ENCODE assay signal across 19 cellular contexts in the genomic region with DNA sequence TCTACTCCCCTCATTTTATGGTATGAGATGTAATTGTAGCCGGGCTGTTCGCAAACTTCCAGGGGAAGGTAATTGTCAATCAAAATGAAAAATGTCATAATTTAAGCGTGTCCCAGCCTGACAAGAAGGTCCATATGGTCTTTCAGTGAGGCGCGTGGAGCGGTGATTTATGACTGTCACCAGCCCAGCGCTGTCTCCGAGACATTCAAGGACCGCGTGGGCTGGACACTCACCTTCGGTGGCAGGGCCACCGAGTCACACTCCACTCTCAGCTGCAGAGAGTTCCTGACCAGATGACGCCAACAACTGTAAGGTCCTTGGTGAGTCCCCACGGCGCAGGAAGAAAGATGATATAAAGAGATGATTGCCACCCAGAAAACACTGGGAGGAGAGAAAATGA.
A peak's percentile ranks its signal among the peaks of the same experiment; 100 is the strongest.
DNase-seq lines count a peak whose midpoint lies in the region; ATAC-seq, FAIRE-seq and TF ChIP-seq lines count a peak whose summit lies in the region.
"Had no signal": no experiment of that assay in that cellular context is flagged by ENCODE, and none has a peak within 500 bp of the region (broad histone marks: within the 10 kb centered on the region; RNA-seq: fewer than 3 reads in every experiment).

No MANE protein-coding gene starts in this region.

- H3K36me3 ChIP-seq in right lobe of liver, result no peaks in the 10 kb centered on the region
- H3K36me3 ChIP-seq in HepG2 (replicated peaks in 1 of 2; ENCODE audit: control insufficient read depth in 1 of 2, insufficient read depth in 2 of 2, low read length in 2 of 2), result no peaks in the 10 kb centered on the region
- no peaks in the 10 kb centered on the region for H3K36me3 ChIP-seq in lower lobe of right lung
- H3K36me3 ChIP-seq: HAP-1, SJCRH30 had no signal

- in situ Hi-C loops in HepG2 (cut with HindIII; ENCODE audit: extremely low pct_ligation_motif_present, low pct_unique_long_range_greater_than_20kb), result no loop called here

- POLR2A ChIA-PET in HepG2 (lab: Yijun Ruan, JAX), result no interaction called here

- no peak overlapping the region for H3K9ac ChIP-seq in HepG2 (ENCODE audit: insufficient read depth, low read depth, low read length)

- no peak overlapping the region for H2AFZ ChIP-seq in HepG2 (ENCODE audit: low read length)

- no peak overlapping the region for H3K27ac ChIP-seq in right lobe of liver
- no peak overlapping the region for H3K27ac ChIP-seq in HepG2 (ENCODE audit: extremely low read length, insufficient read depth, low read length)
- no peak overlapping the region for H3K27ac ChIP-seq in lower lobe of right lung
- H3K27ac ChIP-seq: C4-2B, HL-60, SJCRH30 had no signal

- no peak overlapping the region for H3K4me2 ChIP-seq in HepG2 (ENCODE audit: low read depth, low read length)

- H3K79me2 ChIP-seq in HepG2 (ENCODE audit: insufficient read depth, low read length), result no peaks in the 10 kb centered on the region

- H3K4me3 ChIP-seq in right lobe of liver (no peak overlapping the region), HepG2 (replicated peaks in 1 of 3; ENCODE audit: insufficient read depth in 1 of 3, low read depth in 2 of 3, low read length in 3 of 3) (no peak overlapping the region), lower lobe of right lung (no peak overlapping the region)
- H3K4me3 ChIP-seq: HAP-1, SJCRH30 had no signal

- ATAC-seq in right lobe of liver (no peak), HepG2 (no peak), lower lobe of right lung (no peak), HG02852 (IDR thresholded peaks at IDR 0.05; ENCODE audit: unreplicated experiment) (no peak)

- no peak for TF ChIP-seq EP300 in HepG2 (IDR thresholded peaks at IDR 0.05; ENCODE audit: low read depth in 2 of 2, low read length in 2 of 2)
- TF ChIP-seq EP300 in HepG2 (CRISPR knock-in tag; IDR thresholded peaks at IDR 0.05; ENCODE audit: borderline replicate concordance), result no peak

- FAIRE-seq in HepG2 (lab: Jason Lieb, UNC), result no peak
- FAIRE-seq: HTR-8/SVneo had no signal

- H3K27me3 ChIP-seq in right lobe of liver (no peaks in the 10 kb centered on the region), HepG2 (ENCODE audit: control insufficient read depth in 1 of 2, insufficient read depth in 2 of 2, low read length in 2 of 2) (peaks cover 18 to 91% of the 10 kb centered on the region in 2 experiments; a peak in 4 of 5 replicates), lower lobe of right lung (ENCODE audit: low read depth) (no peaks in the 10 kb centered on the region)

- intact Hi-C loops in right lobe of liver (cut with DNase I), result no loop called here
- intact Hi-C loops in HepG2 (cut with micrococcal nuclease; ENCODE audit: unreplicated experiment), result no loop called here
- intact Hi-C loops in lower lobe of right lung (cut with DNase I), result no loop called here

- WGBS in right lobe of liver (ENCODE audit: insufficient coverage, low coverage, low lambda C conversion rate, missing lambda C conversion rate), result 86% methylated on average over 15 of the region's 15 CpGs
- 60% methylated on average over 15 of the region's 15 CpGs for WGBS in HepG2 (ENCODE audit: low lambda C conversion rate)

- H3K4me1 ChIP-seq in right lobe of liver (no peaks in the 10 kb centered on the region), HepG2 (ENCODE audit: insufficient read depth, low read length) (no peaks in the 10 kb centered on the region), lower lobe of right lung (peaks cover 4% of the 10 kb centered on the region)
- H3K4me1 ChIP-seq: SJCRH30 had no signal

- DNase-seq in right lobe of liver (peak in 2 of 3 donors; percentile 4 to 35), HepG2 (ENCODE audit: low spot score) (no peak), NCI-H69 (lab: John Stamatoyannopoulos, UW) (peak; percentile 22), lower lobe of right lung (peak; percentile 22), GM03348 (ENCODE audit: low spot score) (no peak)
- no peak for DNase-seq in stimulated activated CD4-positive, alpha-beta T cell treated with anti-CD3 and anti-CD28 coated beads, Interleukin-12 subunit alpha, Interleukin-12 subunit beta, amount 100 ng/mL, for 4 hours
- DNase-seq: DMS153, EL, NCI-H1930, NCI-H226, NCI-H524 treated with DMSO at 0.1 percent for 48 hours, OCI-M1, RPMI8226, SJCRH30 had no signal

- TF ChIP-seq CTCF in right lobe of liver (IDR thresholded peaks at IDR 0.05), result no peak
- TF ChIP-seq CTCF in HepG2 (CRISPR knock-in tag; IDR thresholded peaks at IDR 0.05), result no peak
- no peak for TF ChIP-seq CTCF in lower lobe of right lung (IDR thresholded peaks at IDR 0.05)

- BruUV-seq in HepG2 (replicated peaks; lab: Mats Ljungman, UMichigan), result no TSS peak

- H3K9me3 ChIP-seq in right lobe of liver, result no peaks in the 10 kb centered on the region
- no peaks in the 10 kb centered on the region for H3K9me3 ChIP-seq in HepG2 (ENCODE audit: low read length)
- H3K9me3 ChIP-seq in lower lobe of right lung, result no peaks in the 10 kb centered on the region
- H3K9me3 ChIP-seq: HAP-1, SJCRH30 had no signal

- TF ChIP-seq RAD21 in HepG2 (CRISPR knock-in tag; IDR thresholded peaks at IDR 0.05), result no peak

- H4K20me1 ChIP-seq in HepG2 (ENCODE audit: insufficient read depth, low read length), result no peaks in the 10 kb centered on the region

- CTCF ChIA-PET in HepG2 (lab: Yijun Ruan, JAX; ENCODE audit: low intra/inter-chr PET ratio, low total read pairs), result no interaction called here

- TF ChIP-seq POLR2A in right lobe of liver (IDR thresholded peaks at IDR 0.05), result no peak
- TF ChIP-seq POLR2A in HepG2 (IDR thresholded peaks at IDR 0.05; ENCODE audit: insufficient read depth in 1 of 2, low read depth in 2 of 2, low read length in 2 of 2), result no peak

TF ChIP-seq in HepG2, 621 proteins besides CTCF, POLR2A, EP300 and RAD21:
- no peak for TF ChIP-seq ZFP62 (CRISPR knock-in tag; IDR thresholded peaks at IDR 0.05)

Comparison
In these comparisons a context has a peak if more than half of its experiments do, and no peak if none do; other contexts are left out.
1. DNase-seq: peak in right lobe of liver (2 of 3), NCI-H69 (single experiment) and lower lobe of right lung (single experiment); none in HepG2 (single experiment), stimulated activated CD4-positive, alpha-beta T cell treated with anti-CD3 and anti-CD28 coated beads, Interleukin-12 subunit alpha, Interleukin-12 subunit beta, amount 100 ng/mL, for 4 hours (single experiment) and GM03348 (single experiment).